9 cellular contexts compared by ENCODE assay signal in the genomic region with DNA sequence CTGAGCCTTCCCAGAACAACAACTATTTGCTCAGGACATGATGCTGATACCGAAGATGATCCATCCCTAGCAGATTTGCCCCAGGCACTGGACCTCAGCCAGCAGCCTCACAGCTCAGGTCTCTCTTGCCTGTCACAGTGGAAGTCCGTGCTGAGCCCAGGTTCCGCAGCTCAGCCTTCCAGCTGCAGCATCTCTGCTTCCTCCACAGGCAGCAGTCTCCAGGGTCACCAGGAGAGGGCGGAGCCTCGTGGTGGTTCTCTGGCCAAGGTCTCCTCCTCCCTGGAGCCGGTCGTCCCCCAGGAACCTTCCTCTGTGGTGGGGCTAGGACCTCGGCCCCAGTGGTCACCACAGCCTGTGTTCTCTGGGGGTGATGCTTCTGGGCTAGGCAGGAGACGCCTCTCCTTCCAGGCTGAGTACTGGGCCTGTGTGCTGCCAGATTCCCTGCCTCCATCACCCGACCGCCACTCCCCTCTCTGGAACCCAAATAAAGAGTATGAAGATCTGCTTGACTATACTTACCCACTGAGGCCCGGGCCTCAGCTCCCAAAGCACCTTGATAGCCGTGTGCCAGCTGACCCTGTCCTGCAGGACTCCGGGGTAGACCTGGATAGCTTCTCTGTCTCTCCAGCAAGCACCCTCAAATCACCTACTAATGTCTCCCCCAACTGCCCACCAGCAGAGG. TPM values are rescaled to one million over a fixed set of nuclear protein-coding genes. Genes with fewer than 3 reads are reported as not detected.
A peak's percentile ranks its signal among the peaks of the same experiment; 100 is the strongest.
DNase-seq lines count a peak whose midpoint lies in the region; ATAC-seq, FAIRE-seq and TF ChIP-seq lines count a peak whose summit lies in the region.
"Had no signal": no experiment of that assay in that cellular context is flagged by ENCODE, and none has a peak within 500 bp of the region (broad histone marks: within the 10 kb centered on the region; RNA-seq: fewer than 3 reads in every experiment).

No MANE protein-coding gene starts in this region.

- peaks cover 48 to 90% of the 10 kb centered on the region in 2 donors for H3K36me3 ChIP-seq in neuronal stem cell (replicated peaks in 1 of 2; ENCODE audit: control insufficient read depth in 2 of 2, insufficient read depth in 2 of 2, low read length in 2 of 2)

- TF ChIP-seq POLR2A in NB4 (IDR thresholded peaks at IDR 0.05; ENCODE audit: extremely low read depth, insufficient read length) (no peak), H54 (IDR thresholded peaks at IDR 0.05; ENCODE audit: low read depth, low read length) (no peak)

- no peak overlapping the region for H2BK5ac ChIP-seq in neuronal stem cell (ENCODE audit: low read length)

- H3K4ac ChIP-seq in neuronal stem cell (ENCODE audit: low read length), result no peak overlapping the region

- no peaks in the 10 kb centered on the region for H3K9me3 Mint-ChIP-seq in chondrocyte (ENCODE audit: low read depth)

- peaks cover 13% of the 10 kb centered on the region for H3K36me3 Mint-ChIP-seq in chondrocyte (ENCODE audit: low read depth)

- H3K9ac ChIP-seq in neuronal stem cell (ENCODE audit: low read depth, low read length, poor library complexity), result no peak overlapping the region

- peaks cover 0 to 7% of the 10 kb centered on the region in 2 donors for H3K4me1 ChIP-seq in neuronal stem cell (ENCODE audit: control insufficient read depth in 2 of 2, insufficient read depth in 1 of 2, low read depth in 1 of 2, low read length in 2 of 2)

- no peak overlapping the region for H2BK15ac ChIP-seq in neuronal stem cell (ENCODE audit: low read length)

- H2BK120ac ChIP-seq in neuronal stem cell (ENCODE audit: low read depth, low read length), result no peak overlapping the region

- no peak overlapping the region for H2AK5ac ChIP-seq in neuronal stem cell (ENCODE audit: low read depth, low read length)

- H3K14ac ChIP-seq in neuronal stem cell (ENCODE audit: low read length), result no peak overlapping the region

- H4K91ac ChIP-seq in neuronal stem cell (ENCODE audit: low read depth, low read length, poor library complexity), result no peak overlapping the region

- no peak overlapping the region for H2BK12ac ChIP-seq in neuronal stem cell (ENCODE audit: low read length)

- H2AFZ ChIP-seq in neuronal stem cell (ENCODE audit: low read length), result no peak overlapping the region

- H3K23ac ChIP-seq in neuronal stem cell (ENCODE audit: low read depth, low read length, poor library complexity), result peak overlapping the region; percentile 27

- TF ChIP-seq CTCF in NB4 (IDR thresholded peaks at IDR 0.05; ENCODE audit: low read depth, low read length), result no peak
- peak; percentile 57 for TF ChIP-seq CTCF in chondrocyte (IDR thresholded peaks at IDR 0.05)

- H3K27me3 ChIP-seq in neuronal stem cell (ENCODE audit: control insufficient read depth in 3 of 3, insufficient read depth in 3 of 3, low read depth in 1 of 3, low read length in 3 of 3), result no peaks in the 10 kb centered on the region

- peaks cover 8% of the 10 kb centered on the region for H3K79me1 ChIP-seq in neuronal stem cell (ENCODE audit: low read depth, low read length)

- WGBS in neuronal stem cell (ENCODE audit: extremely low coverage in 2 of 2, insufficient read length in 2 of 2, insufficient replicate concordance in 1 of 2), 2 donors, result no CpG with 5 or more reads among the region's 14 CpGs

- peaks cover 41% of the 10 kb centered on the region for H3K4me1 Mint-ChIP-seq in chondrocyte (ENCODE audit: low read depth)

- no peak overlapping the region for H3K4me2 ChIP-seq in neuronal stem cell (ENCODE audit: insufficient read depth, low read length, poor library complexity, severe bottlenecking)

- ATAC-seq in HG02885 (IDR thresholded peaks at IDR 0.05; ENCODE audit: poor library complexity, unreplicated experiment), result no peak
- ATAC-seq in HG02840 (IDR thresholded peaks at IDR 0.05; ENCODE audit: low FRiP score, unreplicated experiment), result no peak

- H3K18ac ChIP-seq in neuronal stem cell (ENCODE audit: low read length), result no peak overlapping the region

- peak overlapping the region; percentile 57 for H3K27ac Mint-ChIP-seq in chondrocyte (ENCODE audit: unreplicated experiment)

- H3K27ac ChIP-seq in neuronal stem cell (replicated peaks; ENCODE audit: low read length), result no peak overlapping the region
- H3K27ac ChIP-seq: HL-60 had no signal

- no peaks in the 10 kb centered on the region for H3K9me3 ChIP-seq in neuronal stem cell (replicated peaks in 1 of 2; ENCODE audit: control insufficient read depth in 2 of 2, insufficient read depth in 1 of 2, low read depth in 1 of 2, low read length in 2 of 2)

- H3K4me3 ChIP-seq in NB4 (ENCODE audit: low read depth, low read length) (no peak overlapping the region), neuronal stem cell (ENCODE audit: low read length in 2 of 2) (no peak overlapping the region)

- no peaks in the 10 kb centered on the region for H3K27me3 Mint-ChIP-seq in chondrocyte (ENCODE audit: low read depth)

- no peak for FAIRE-seq in H54 (lab: Jason Lieb, UNC)

- H3K4me3 Mint-ChIP-seq in chondrocyte (ENCODE audit: unreplicated experiment), result no peak overlapping the region

- H4K8ac ChIP-seq in neuronal stem cell (ENCODE audit: low read depth, low read length), result no peak overlapping the region

- DNase-seq in EL, result peak; percentile 52
- peak; percentile 32 for DNase-seq in NB4 (ENCODE audit: low read depth)
- no peak for DNase-seq in chondrocyte (ENCODE audit: low spot score)
- no peak for DNase-seq in neuronal stem cell (ENCODE audit: low spot score)
- DNase-seq in H4 (ENCODE audit: low spot score), result no peak
- no peak for DNase-seq in H54 (ENCODE audit: insufficient read length, low spot score)

RNA-seq across cellular contexts. Expression of a gene that starts 15.4 kb away (rescaled TPM):
- 9.0 to 13.0 TPM (median 12.2 TPM) in 3 replicates for total RNA-seq in chondrocyte
- 20.9 TPM for polyA plus RNA-seq in neuronal stem cell (2013, experiment 1 of 2)
- 21.5 TPM for polyA plus RNA-seq in neuronal stem cell (2013, experiment 2 of 2)
- 5.4 and 6.1 TPM in 2 replicates for total RNA-seq in H4 (2014; rRNA removed; shearing (Covaris generic))

RNA-seq across cellular contexts. Expression of a gene that starts 58.3 kb away (rescaled TPM):
- total RNA-seq in chondrocyte, result 183 to 202 TPM (median 192 TPM) in 3 replicates
- polyA plus RNA-seq in neuronal stem cell (2013, experiment 1 of 2), result 146 TPM
- polyA plus RNA-seq in neuronal stem cell (2013, experiment 2 of 2), result 149 TPM
- 122 and 143 TPM in 2 replicates for total RNA-seq in H4 (2014; rRNA removed; shearing (Covaris generic))

Comparison
In these comparisons a context has a peak if more than half of its experiments do, and no peak if none do; other contexts are left out.
1. DNase-seq: peak in EL (single experiment) and NB4 (single experiment); none in chondrocyte (single experiment), neuronal stem cell (single experiment), H4 (single experiment) and H54 (single experiment).